Comparison of ENCODE assay signal across 19 cellular contexts in genomic region chr12:12433203-12433731, GRCh38.
DNase-seq lines count a peak whose midpoint lies in the region; ATAC-seq, FAIRE-seq and TF ChIP-seq lines count a peak whose summit lies in the region.
"Had no signal": no experiment of that assay in that cellular context is flagged by ENCODE, and none has a peak within 500 bp of the region (broad histone marks: within the 10 kb centered on the region; RNA-seq: fewer than 3 reads in every experiment).

No MANE protein-coding gene starts in this region.

- H3K4me1 Mint-ChIP-seq in CD4-positive, alpha-beta memory T cell: peaks cover 43 to 90% (median 54%) of the 10 kb centered on the region in 4 donors
- H3K4me1 Mint-ChIP-seq in activated T-helper 17 cell treated with anti-CD3 and anti-CD28 coated beads, Interleukin-2, amount 50 U/mL, for 72 hours: peaks cover 51% of the 10 kb centered on the region
- peaks cover 28% of the 10 kb centered on the region for H3K4me1 Mint-ChIP-seq in nephron

- TF ChIP-seq CTCF in A549 (IDR thresholded peaks at IDR 0.05) (no peak), nephron (IDR thresholded peaks at IDR 0.05; ENCODE audit: unreplicated experiment in 3 of 3) (no peak)

- TF ChIP-seq RAD21 in A549 (conservative IDR thresholded peaks at IDR 0.05 in 1 of 2, IDR thresholded peaks at IDR 0.05 in 1 of 2): no peak

- no peak for TF ChIP-seq EP300 in A549 (IDR thresholded peaks at IDR 0.05)

- POLR2A ChIA-PET in A549 (lab: Yijun Ruan, JAX): no interaction called here
- POLR2A ChIA-PET in CD4-positive, alpha-beta memory T cell (lab: Charles Lee; ENCODE audit: partially characterized antibody): interaction anchor here (0.7 to 14.9 kb wide), 7 partner anchors 9 to 70 kb away, joined by 3 to 252 read pairs (median 3); no protein-coding TSS in a partner anchor

- H3K4me3 ChIP-seq in A549: no peak overlapping the region
- H3K4me3 ChIP-seq in CD4-positive, alpha-beta memory T cell (ENCODE audit: low read length in 2 of 2): no peak overlapping the region
- H3K4me3 ChIP-seq: GM23338, Peyer's patch, tibial artery had no signal

- DNase-seq in A549 (ENCODE audit: low read depth in 1 of 2, low spot score in 1 of 2) (no peak), NCI-H82 treated with DMSO at 0.1 percent for 48 hours (lab: John Stamatoyannopoulos, UW; ENCODE audit: unreplicated experiment) (no peak), retina (no peak), NCI-H82 (lab: John Stamatoyannopoulos, UW) (no peak), NCI-H526 treated with DMSO at 0.1 percent for 48 hours (lab: John Stamatoyannopoulos, UW) (no peak)
- no peak for DNase-seq in CD4-positive, alpha-beta memory T cell
- DNase-seq: activated CD4-positive, alpha-beta T cell treated with anti-CD3 and anti-CD28 coated beads for 1 hour; left ventricle myocardium superior; NCI-H146; occipital lobe; Peyer's patch; right cardiac atrium; tibial artery had no signal

- no peaks in the 10 kb centered on the region for H3K27me3 ChIP-seq in CD4-positive, alpha-beta memory T cell (ENCODE audit: insufficient read depth, low read length)
- H3K27me3 ChIP-seq: Peyer's patch, tibial artery had no signal

- ATAC-seq in A549: peak in 1 of 2 experiments; percentile 37; a peak in 3 of 6 replicates
- no peak for ATAC-seq in activated T-helper 17 cell treated with anti-CD3 and anti-CD28 coated beads, Interleukin-2, amount 50 U/mL, for 72 hours (replicated peaks)
- ATAC-seq: left ventricle myocardium superior; right cardiac atrium; stimulated activated memory B cell treated with anti-CD40 and anti-IgM and Interleukin-4, amounts not matched to agents 10 μg/mL and 1 μg/mL and 100 μg/mL, for 72 hours had no signal

- TF ChIP-seq POLR2A in A549 (IDR thresholded peaks at IDR 0.05; ENCODE audit: low read length): no peak

- CTCF ChIA-PET in A549 (lab: Yijun Ruan, JAX): interaction anchor here (1.0 kb wide), 1 partner anchor 47 kb away, joined by 3 read pairs; no protein-coding TSS in a partner anchor
- CTCF ChIA-PET in CD4-positive, alpha-beta memory T cell (lab: Charles Lee; ENCODE audit: partially characterized antibody): interaction anchor here (0.7 to 2.3 kb wide), 10 partner anchors 9 to 57 kb away, joined by 3 to 7 read pairs (median 4); no protein-coding TSS in a partner anchor

- H3K4me1 ChIP-seq in A549: peaks cover 68% of the 10 kb centered on the region
- H3K4me1 ChIP-seq in CD4-positive, alpha-beta memory T cell (ENCODE audit: insufficient read depth, low read length): peaks cover 59% of the 10 kb centered on the region

- 0 out of 3 replicates have a peak, but pooled peaks cover 3% of the 10 kb centered on the region for H3K9me3 ChIP-seq in A549
- no peaks in the 10 kb centered on the region for H3K9me3 ChIP-seq in CD4-positive, alpha-beta memory T cell (ENCODE audit: control insufficient read depth in 1 of 2, low read length in 2 of 2)
- H3K9me3 ChIP-seq: Peyer's patch, tibial artery had no signal

- no peaks in the 10 kb centered on the region for H3K27me3 Mint-ChIP-seq in CD4-positive, alpha-beta memory T cell
- no peaks in the 10 kb centered on the region for H3K27me3 Mint-ChIP-seq in activated T-helper 17 cell treated with anti-CD3 and anti-CD28 coated beads, Interleukin-2, amount 50 U/mL, for 72 hours
- H3K27me3 Mint-ChIP-seq in nephron (ENCODE audit: low read depth): no peaks in the 10 kb centered on the region
- H3K27me3 Mint-ChIP-seq: activated naive CD4-positive, alpha-beta T cell treated with anti-CD3 and anti-CD28 coated beads, Interleukin-2, amount 50 U/mL, for 24 hours; stimulated activated memory B cell treated with anti-CD40 and anti-IgM and Interleukin-4, amounts not matched to agents 10 μg/mL and 1 μg/mL and 100 μg/mL, for 72 hours had no signal

- intact Hi-C loops in CD4-positive, alpha-beta memory T cell (cut with micrococcal nuclease): no loop called here

- peak overlapping the region; percentile 53; the same call in 2 of the 3 replicates for H3K4me2 ChIP-seq in A549
- H3K4me2 ChIP-seq: GM23338 had no signal

- peak overlapping the region; percentile 82 to 93 (median 86) for H3K27ac Mint-ChIP-seq in CD4-positive, alpha-beta memory T cell
- peak overlapping the region; percentile 86 for H3K27ac Mint-ChIP-seq in activated T-helper 17 cell treated with anti-CD3 and anti-CD28 coated beads, Interleukin-2, amount 50 U/mL, for 72 hours
- peak overlapping the region in 2 of 3 experiments; percentile 13 to 66 for H3K27ac Mint-ChIP-seq in nephron
- H3K27ac Mint-ChIP-seq: activated naive CD4-positive, alpha-beta T cell treated with anti-CD3 and anti-CD28 coated beads, Interleukin-2, amount 50 U/mL, for 24 hours; GM23338; stimulated activated memory B cell treated with anti-CD40 and anti-IgM and Interleukin-4, amounts not matched to agents 10 μg/mL and 1 μg/mL and 100 μg/mL, for 72 hours had no signal

- H3K4me3 Mint-ChIP-seq in CD4-positive, alpha-beta memory T cell: peak overlapping the region in 7 of 8 donors; percentile 49 to 78 (median 60)
- peak overlapping the region; percentile 75 for H3K4me3 Mint-ChIP-seq in activated T-helper 17 cell treated with anti-CD3 and anti-CD28 coated beads, Interleukin-2, amount 50 U/mL, for 72 hours
- H3K4me3 Mint-ChIP-seq in nephron: no peak overlapping the region
- H3K4me3 Mint-ChIP-seq: activated naive CD4-positive, alpha-beta T cell treated with anti-CD3 and anti-CD28 coated beads, Interleukin-2, amount 50 U/mL, for 24 hours; GM23338; stimulated activated memory B cell treated with anti-CD40 and anti-IgM and Interleukin-4, amounts not matched to agents 10 μg/mL and 1 μg/mL and 100 μg/mL, for 72 hours had no signal

- no peaks in the 10 kb centered on the region for H3K36me3 ChIP-seq in CD4-positive, alpha-beta memory T cell (ENCODE audit: insufficient read depth, low read length)
- H3K36me3 ChIP-seq: Peyer's patch had no signal

- FAIRE-seq in A549 (lab: Jason Lieb, UNC): no peak
- FAIRE-seq: D721Med had no signal

- H3K36me3 Mint-ChIP-seq in CD4-positive, alpha-beta memory T cell: peaks cover 25 to 29% of the 10 kb centered on the region in 2 donors
- H3K36me3 Mint-ChIP-seq in activated T-helper 17 cell treated with anti-CD3 and anti-CD28 coated beads, Interleukin-2, amount 50 U/mL, for 72 hours (ENCODE audit: low read depth): peaks cover 55% of the 10 kb centered on the region
- peaks cover 16% of the 10 kb centered on the region for H3K36me3 Mint-ChIP-seq in nephron (ENCODE audit: low read depth)

- H3K27ac ChIP-seq in A549: peak overlapping the region; percentile 55 to 71; a peak in 5 of 6 replicates
- H3K27ac ChIP-seq in CD4-positive, alpha-beta memory T cell (ENCODE audit: low read depth, low read length): no peak overlapping the region
- H3K27ac ChIP-seq: Peyer's patch, tibial artery had no signal

- 84% methylated on average over 4 of the region's 4 CpGs for WGBS in A549 (ENCODE audit: missing lambda C conversion rate)

- peaks cover 0 to 4% (median under 1%) of the 10 kb centered on the region in 8 donors for H3K9me3 Mint-ChIP-seq in CD4-positive, alpha-beta memory T cell
- peaks cover 7% of the 10 kb centered on the region for H3K9me3 Mint-ChIP-seq in activated T-helper 17 cell treated with anti-CD3 and anti-CD28 coated beads, Interleukin-2, amount 50 U/mL, for 72 hours
- H3K9me3 Mint-ChIP-seq in nephron: no peaks in the 10 kb centered on the region
- H3K9me3 Mint-ChIP-seq: activated naive CD4-positive, alpha-beta T cell treated with anti-CD3 and anti-CD28 coated beads, Interleukin-2, amount 50 U/mL, for 24 hours; GM23338 had no signal

TF ChIP-seq in A549, 52 proteins besides CTCF, POLR2A, EP300 and RAD21:
- TF ChIP-seq USF2 (IDR thresholded peaks at IDR 0.05): no peak
- no peak for TF ChIP-seq HDAC2 (IDR thresholded peaks at IDR 0.05)

Comparison
In these comparisons a context has a peak if more than half of its experiments do, and no peak if none do; other contexts are left out.
1. H3K4me3 Mint-ChIP-seq: peak in CD4-positive, alpha-beta memory T cell (7 of 8) and activated T-helper 17 cell treated with anti-CD3 and anti-CD28 coated beads, Interleukin-2, amount 50 U/mL, for 72 hours (single experiment); none in nephron (0 of 3).
2. Peak in every context shown above with its lines, with median percentiles within 50 percentile points of each other: H3K27ac Mint-ChIP-seq.